ENCODE assay signal across 9 cellular contexts in genomic region chr11:86460461-86461404, GRCh38.
DNase-seq lines count a peak whose midpoint lies in the region; TF ChIP-seq lines count a peak whose summit lies in the region.
"Had no signal": no experiment of that assay in that cellular context is flagged by ENCODE, and none has a peak within 500 bp of the region (broad histone marks: within the 10 kb centered on the region; RNA-seq: fewer than 3 reads in every experiment).

No MANE protein-coding gene starts in this region.

- H3K79me2 ChIP-seq in ACC112 (ENCODE audit: control insufficient read depth, insufficient read depth, low read length, unreplicated experiment) (no peaks in the 10 kb centered on the region), neural progenitor cell (ENCODE audit: low read depth) (no peaks in the 10 kb centered on the region)

- no peak for DNase-seq in HFFc6
- peak; percentile 31 to 52 for DNase-seq in cardiac fibroblast (ENCODE audit: low read depth in 2 of 2)
- DNase-seq in neural progenitor cell (ENCODE audit: low spot score) = peak; percentile 21
- DNase-seq in NCI-H1930 (lab: John Stamatoyannopoulos, UW) = no peak
- no peak for DNase-seq in C1 segment of cervical spinal cord (lab: John Stamatoyannopoulos, UW)
- DNase-seq in Kasumi-1 (lab: John Stamatoyannopoulos, UW) = no peak
- DNase-seq in NCI-H510A treated with DMSO at 0.1 percent for 48 hours (lab: John Stamatoyannopoulos, UW) = no peak

- H3K27me3 ChIP-seq in ACC112 (ENCODE audit: insufficient read depth, low read length) (no peaks in the 10 kb centered on the region), neural progenitor cell (no peaks in the 10 kb centered on the region)

- no peak overlapping the region for H3K9ac ChIP-seq in neural progenitor cell

- H4K20me1 ChIP-seq in neural progenitor cell (ENCODE audit: low read depth) = no peaks in the 10 kb centered on the region

- no peak for TF ChIP-seq CTCF in HFFc6 (IDR thresholded peaks at IDR 0.05)
- TF ChIP-seq CTCF in cardiac fibroblast (IDR thresholded peaks at IDR 0.05; ENCODE audit: low read depth, low read length) = no peak
- no peak for TF ChIP-seq CTCF in neural progenitor cell (IDR thresholded peaks at IDR 0.05)

- H3K4me1 Mint-ChIP-seq in HFFc6 (ENCODE audit: low read depth) = peaks cover 38% of the 10 kb centered on the region
- H3K4me1 Mint-ChIP-seq in neural progenitor cell = peaks cover 25% of the 10 kb centered on the region

- H3K4me2 ChIP-seq in neural progenitor cell = no peak overlapping the region

- peak overlapping the region; percentile 80 for H3K27ac ChIP-seq in ACC112 (ENCODE audit: low read depth, low read length)
- no peak overlapping the region for H3K27ac ChIP-seq in neural progenitor cell

- H3K36me3 ChIP-seq in ACC112 (ENCODE audit: insufficient read depth, low read length) (peaks cover 4% of the 10 kb centered on the region; the same call in 1 of the 2 replicates), neural progenitor cell (no peaks in the 10 kb centered on the region)

- H3K9me3 ChIP-seq in neural progenitor cell (ENCODE audit: low read depth) = no peaks in the 10 kb centered on the region

- H3K27me3 Mint-ChIP-seq in HFFc6 (ENCODE audit: insufficient read depth) = peaks cover 3% of the 10 kb centered on the region
- peaks cover 4% of the 10 kb centered on the region for H3K27me3 Mint-ChIP-seq in neural progenitor cell (ENCODE audit: insufficient read depth, low read depth)
- H3K27me3 Mint-ChIP-seq: activated naive CD8-positive, alpha-beta T cell had no signal

- H2AFZ ChIP-seq in ACC112 (ENCODE audit: low read length, unreplicated experiment) (no peak overlapping the region), neural progenitor cell (replicated peaks) (no peak overlapping the region)

- H3K4me3 Mint-ChIP-seq in HFFc6 (no peak overlapping the region), neural progenitor cell (no peak overlapping the region)
- H3K4me3 Mint-ChIP-seq: activated naive CD8-positive, alpha-beta T cell had no signal

- H3K36me3 Mint-ChIP-seq in HFFc6 (ENCODE audit: low read depth) (0 out of 2 replicates have a peak, but pooled peaks cover 3% of the 10 kb centered on the region), neural progenitor cell (peaks cover 3% of the 10 kb centered on the region)

- peaks cover 40% of the 10 kb centered on the region for H3K4me1 ChIP-seq in ACC112 (ENCODE audit: control insufficient read depth, insufficient read depth, low read length, unreplicated experiment)
- H3K4me1 ChIP-seq in neural progenitor cell = peaks cover 15% of the 10 kb centered on the region

- H3K4me3 ChIP-seq in ACC112 (ENCODE audit: low read depth, low read length) = no peak overlapping the region
- H3K4me3 ChIP-seq in cardiac fibroblast (replicated peaks in 1 of 2; ENCODE audit: low read depth in 2 of 2, low read length in 2 of 2) = no peak overlapping the region
- no peak overlapping the region for H3K4me3 ChIP-seq in neural progenitor cell

- H3F3A ChIP-seq in neural progenitor cell (ENCODE audit: low read depth) = no peaks in the 10 kb centered on the region

- H3K9me3 Mint-ChIP-seq in HFFc6 (no peaks in the 10 kb centered on the region), neural progenitor cell (no peaks in the 10 kb centered on the region)

- H3K27ac Mint-ChIP-seq in HFFc6 = 0 out of 2 replicates have a peak overlapping the region, but pooled peaks have one; percentile 39
- H3K27ac Mint-ChIP-seq in neural progenitor cell = peak overlapping the region; percentile 53
- H3K27ac Mint-ChIP-seq: activated naive CD8-positive, alpha-beta T cell had no signal

Comparison
In these comparisons a context has a peak if more than half of its experiments do, and no peak if none do; other contexts are left out.
1. DNase-seq: peak in cardiac fibroblast (2 of 2) and neural progenitor cell (single experiment); none in HFFc6 (single experiment), NCI-H1930 (0 of 2), C1 segment of cervical spinal cord (0 of 14), Kasumi-1 (0 of 2) and NCI-H510A treated with DMSO at 0.1 percent for 48 hours (single experiment).